Comparison of ENCODE assay signal across 19 cellular contexts in genomic region chr2:85012855-85013254, GRCh38. TPM values are rescaled to one million over a fixed set of nuclear protein-coding genes. Genes with fewer than 3 reads are reported as not detected.
DNase-seq lines count a peak whose midpoint lies in the region; ATAC-seq and FAIRE-seq lines count a peak whose summit lies in the region.
"Had no signal": no experiment of that assay in that cellular context is flagged by ENCODE, and none has a peak within 500 bp of the region (broad histone marks: within the 10 kb centered on the region; RNA-seq: fewer than 3 reads in every experiment).

No MANE protein-coding gene starts in this region.

- no peaks in the 10 kb centered on the region for H3K27me3 Mint-ChIP-seq in activated naive CD4-positive, alpha-beta T cell treated with anti-CD3 and anti-CD28 coated beads for 36 hours (ENCODE audit: low read depth)
- H3K27me3 Mint-ChIP-seq in activated naive CD8-positive, alpha-beta T cell treated with anti-CD3 and anti-CD28 coated beads, Interleukin-2, amount 50 U/mL, for 24 hours = no peaks in the 10 kb centered on the region
- H3K27me3 Mint-ChIP-seq: activated naive CD8-positive, alpha-beta T cell treated with anti-CD3 and anti-CD28 coated beads, Interleukin-2, amount 10 ng/mL, durations not matched to agents 7 days and 5 days had no signal

- no peak overlapping the region for H2BK12ac ChIP-seq in neuronal stem cell (ENCODE audit: low read length)

- DNase-seq in activated naive CD4-positive, alpha-beta T cell treated with anti-CD3 and anti-CD28 coated beads for 36 hours = no peak
- DNase-seq in activated naive CD4-positive, alpha-beta T cell treated with anti-CD3 and anti-CD28 coated beads, Interleukin-2, amount 50 U/mL, for 16 hours = no peak
- no peak for DNase-seq in Karpas-422
- no peak for DNase-seq in activated naive CD8-positive, alpha-beta T cell treated with anti-CD3 and anti-CD28 coated beads, Interleukin-2, amount 50 U/mL, for 24 hours
- DNase-seq in stimulated activated effector memory CD8-positive, alpha-beta T cell treated with anti-CD3 and anti-CD28 coated beads, Interleukin-12 subunit alpha, Interleukin-12 subunit beta, amount 100 ng/mL, for 72 hours (ENCODE audit: low spot score in 2 of 2) = no peak
- DNase-seq in cerebellar nuclear complex (lab: John Stamatoyannopoulos, UW) = no peak
- no peak for DNase-seq in neuronal stem cell (ENCODE audit: low spot score)
- no peak for DNase-seq in small intestine
- DNase-seq: activated naive CD8-positive, alpha-beta T cell treated with anti-CD3 and anti-CD28 coated beads, Interleukin-2, amount 10 ng/mL, durations not matched to agents 7 days and 5 days; central memory CD4-positive, alpha-beta T cell; DMS153; foreskin keratinocyte; left lung; NCI-H146; NCI-H446; spleen; stimulated activated naive CD4-positive, alpha-beta T cell treated with Interleukin-2 at 50 U/mL for 16 hours had no signal

- peaks cover 8% of the 10 kb centered on the region for H3K9me3 Mint-ChIP-seq in activated naive CD4-positive, alpha-beta T cell treated with anti-CD3 and anti-CD28 coated beads for 36 hours
- H3K9me3 Mint-ChIP-seq in activated naive CD8-positive, alpha-beta T cell treated with anti-CD3 and anti-CD28 coated beads, Interleukin-2, amount 50 U/mL, for 24 hours = peaks cover 5% of the 10 kb centered on the region
- no peaks in the 10 kb centered on the region for H3K9me3 Mint-ChIP-seq in stimulated activated effector memory CD8-positive, alpha-beta T cell treated with anti-CD3 and anti-CD28 coated beads, Interleukin-12 subunit alpha, Interleukin-12 subunit beta, amount 100 ng/mL, for 72 hours
- H3K9me3 Mint-ChIP-seq: activated naive CD8-positive, alpha-beta T cell treated with anti-CD3 and anti-CD28 coated beads, Interleukin-2, amount 10 ng/mL, durations not matched to agents 7 days and 5 days had no signal

- H2AFZ ChIP-seq in Karpas-422 (ENCODE audit: low read length) = no peak overlapping the region
- H2AFZ ChIP-seq in neuronal stem cell (ENCODE audit: low read length) = no peak overlapping the region

- no peak overlapping the region for H2AK5ac ChIP-seq in neuronal stem cell (ENCODE audit: low read depth, low read length)

- no peak overlapping the region for H3K23ac ChIP-seq in neuronal stem cell (ENCODE audit: low read depth, low read length, poor library complexity)

- no peak overlapping the region for H3K4me3 Mint-ChIP-seq in activated naive CD4-positive, alpha-beta T cell treated with anti-CD3 and anti-CD28 coated beads for 36 hours
- no peak overlapping the region for H3K4me3 Mint-ChIP-seq in activated naive CD8-positive, alpha-beta T cell treated with anti-CD3 and anti-CD28 coated beads, Interleukin-2, amount 50 U/mL, for 24 hours
- no peak overlapping the region for H3K4me3 Mint-ChIP-seq in stimulated activated effector memory CD8-positive, alpha-beta T cell treated with anti-CD3 and anti-CD28 coated beads, Interleukin-12 subunit alpha, Interleukin-12 subunit beta, amount 100 ng/mL, for 72 hours

- peaks cover 22% of the 10 kb centered on the region for H3K36me3 Mint-ChIP-seq in activated naive CD4-positive, alpha-beta T cell treated with anti-CD3 and anti-CD28 coated beads for 36 hours (ENCODE audit: low read depth)
- H3K36me3 Mint-ChIP-seq in activated naive CD8-positive, alpha-beta T cell treated with anti-CD3 and anti-CD28 coated beads, Interleukin-2, amount 50 U/mL, for 24 hours (ENCODE audit: low read depth) = peaks cover 28% of the 10 kb centered on the region
- peaks cover 51% of the 10 kb centered on the region for H3K36me3 Mint-ChIP-seq in stimulated activated effector memory CD8-positive, alpha-beta T cell treated with anti-CD3 and anti-CD28 coated beads, Interleukin-12 subunit alpha, Interleukin-12 subunit beta, amount 100 ng/mL, for 72 hours

- H3K4me1 ChIP-seq in Karpas-422 (ENCODE audit: low read length) = peaks cover 84% of the 10 kb centered on the region
- H3K4me1 ChIP-seq in neuronal stem cell (ENCODE audit: control insufficient read depth in 2 of 2, insufficient read depth in 1 of 2, low read depth in 1 of 2, low read length in 2 of 2) = peaks cover 1 to 7% of the 10 kb centered on the region in 2 donors
- peaks cover 0 to 5% of the 10 kb centered on the region in 2 donors for H3K4me1 ChIP-seq in small intestine (ENCODE audit: control insufficient read depth in 2 of 2, insufficient read depth in 1 of 2, low read depth in 1 of 2, low read length in 1 of 2)
- H3K4me1 ChIP-seq: prostate gland had no signal

- ATAC-seq in activated naive CD8-positive, alpha-beta T cell treated with anti-CD3 and anti-CD28 coated beads, Interleukin-2, amount 50 U/mL, for 24 hours = no peak
- ATAC-seq in stimulated activated effector memory CD8-positive, alpha-beta T cell treated with anti-CD3 and anti-CD28 coated beads, Interleukin-12 subunit alpha, Interleukin-12 subunit beta, amount 100 ng/mL, for 72 hours = no peak
- ATAC-seq: foreskin keratinocyte, left lung had no signal

- no peak for FAIRE-seq in small intestine (lab: Jason Lieb, UNC)
- FAIRE-seq: urothelium cell line had no signal

- CTCF ChIA-PET in activated naive CD4-positive, alpha-beta T cell treated with anti-CD3 and anti-CD28 coated beads for 36 hours (lab: Charles Lee) = interaction anchor here (0.6 to 7.7 kb wide), 8 partner anchors 10 to 308 kb away, joined by 3 to 90 read pairs (median 9); no protein-coding TSS in a partner anchor

- intact Hi-C loops in activated naive CD4-positive, alpha-beta T cell treated with anti-CD3 and anti-CD28 coated beads for 36 hours (cut with micrococcal nuclease) = loop anchor here (1.0 kb wide), 3 partner anchors 41 to 75 kb away; no protein-coding TSS in a partner anchor

- H4K8ac ChIP-seq in neuronal stem cell (ENCODE audit: low read depth, low read length) = no peak overlapping the region

- no CpG with 5 or more reads among the region's 1 CpG for WGBS in neuronal stem cell (ENCODE audit: extremely low coverage in 2 of 2, insufficient read length in 2 of 2, insufficient replicate concordance in 1 of 2), 2 donors
- WGBS in small intestine, 3 donors = 86 to 95% (median 91%) methylated on average over 1 of the region's 1 CpG

- no peak overlapping the region for H2BK120ac ChIP-seq in neuronal stem cell (ENCODE audit: low read depth, low read length)

- H3K4me1 Mint-ChIP-seq in activated naive CD4-positive, alpha-beta T cell treated with anti-CD3 and anti-CD28 coated beads for 36 hours (ENCODE audit: low read depth) = peaks cover 89% of the 10 kb centered on the region
- peaks cover 92% of the 10 kb centered on the region for H3K4me1 Mint-ChIP-seq in activated naive CD8-positive, alpha-beta T cell treated with anti-CD3 and anti-CD28 coated beads, Interleukin-2, amount 50 U/mL, for 24 hours
- peaks cover 77% of the 10 kb centered on the region for H3K4me1 Mint-ChIP-seq in stimulated activated effector memory CD8-positive, alpha-beta T cell treated with anti-CD3 and anti-CD28 coated beads, Interleukin-12 subunit alpha, Interleukin-12 subunit beta, amount 100 ng/mL, for 72 hours

- H3K4me3 ChIP-seq in Karpas-422 (ENCODE audit: low read length) (no peak overlapping the region), neuronal stem cell (ENCODE audit: low read length in 2 of 2) (no peak overlapping the region), small intestine (ENCODE audit: low read depth in 1 of 2, low read length in 2 of 2) (no peak overlapping the region)
- H3K4me3 ChIP-seq: left lung, prostate gland, spleen had no signal

- peak overlapping the region; percentile 33; the same call in 1 of the 2 replicates for H3K27ac ChIP-seq in Karpas-422 (ENCODE audit: low read length)
- H3K27ac ChIP-seq in neuronal stem cell (replicated peaks; ENCODE audit: low read length) = no peak overlapping the region
- no peak overlapping the region for H3K27ac ChIP-seq in small intestine (ENCODE audit: low read depth in 1 of 2, low read length in 1 of 2)
- H3K27ac ChIP-seq: foreskin keratinocyte, prostate gland had no signal

- H3K36me3 ChIP-seq in Karpas-422 (ENCODE audit: insufficient read depth, low read length) = peaks cover 2% of the 10 kb centered on the region; the same call in 1 of the 2 replicates
- peaks cover 3 to 30% of the 10 kb centered on the region in 2 donors for H3K36me3 ChIP-seq in neuronal stem cell (replicated peaks in 1 of 2; ENCODE audit: control insufficient read depth in 2 of 2, insufficient read depth in 2 of 2, low read length in 2 of 2)
- no peaks in the 10 kb centered on the region for H3K36me3 ChIP-seq in small intestine (ENCODE audit: control insufficient read depth in 2 of 2, insufficient read depth in 2 of 2, low read length in 2 of 2)
- H3K36me3 ChIP-seq: prostate gland had no signal

- H3K9me3 ChIP-seq in Karpas-422 (ENCODE audit: low read length) (no peaks in the 10 kb centered on the region), neuronal stem cell (replicated peaks in 1 of 2; ENCODE audit: control insufficient read depth in 2 of 2, insufficient read depth in 1 of 2, low read depth in 1 of 2, low read length in 2 of 2) (peaks cover 1 to 6% of the 10 kb centered on the region in 2 donors), small intestine (ENCODE audit: control insufficient read depth, low read depth) (no peaks in the 10 kb centered on the region)
- H3K9me3 ChIP-seq: left lung, prostate gland, spleen had no signal

- H3K27me3 ChIP-seq in Karpas-422 (ENCODE audit: low read length) = no peaks in the 10 kb centered on the region
- H3K27me3 ChIP-seq in neuronal stem cell (ENCODE audit: control insufficient read depth in 3 of 3, insufficient read depth in 3 of 3, low read depth in 1 of 3, low read length in 3 of 3) = no peaks in the 10 kb centered on the region
- H3K27me3 ChIP-seq in small intestine (ENCODE audit: control insufficient read depth in 2 of 2, insufficient read depth in 2 of 2, low read length in 2 of 2) = no peaks in the 10 kb centered on the region
- H3K27me3 ChIP-seq: foreskin keratinocyte, left lung, spleen had no signal

- no peak overlapping the region for H4K91ac ChIP-seq in neuronal stem cell (ENCODE audit: low read depth, low read length, poor library complexity)

- H3K14ac ChIP-seq in neuronal stem cell (ENCODE audit: low read length) = no peak overlapping the region

- no peak overlapping the region for H3K4me2 ChIP-seq in Karpas-422 (ENCODE audit: low read depth, low read length, poor library complexity, severe bottlenecking)
- no peak overlapping the region for H3K4me2 ChIP-seq in neuronal stem cell (ENCODE audit: insufficient read depth, low read length, poor library complexity, severe bottlenecking)

- H3K9ac ChIP-seq in Karpas-422 (ENCODE audit: low read length) = no peak overlapping the region
- no peak overlapping the region for H3K9ac ChIP-seq in neuronal stem cell (ENCODE audit: low read depth, low read length, poor library complexity)

- H4K20me1 ChIP-seq in Karpas-422 (ENCODE audit: insufficient read depth, low read depth, low read length) = peaks cover 32% of the 10 kb centered on the region

- no peak overlapping the region for H2BK5ac ChIP-seq in neuronal stem cell (ENCODE audit: low read length)

- H3K27ac Mint-ChIP-seq in activated naive CD4-positive, alpha-beta T cell treated with anti-CD3 and anti-CD28 coated beads for 36 hours = peak overlapping the region; percentile 89
- peak overlapping the region; percentile 29 for H3K27ac Mint-ChIP-seq in activated naive CD8-positive, alpha-beta T cell treated with anti-CD3 and anti-CD28 coated beads, Interleukin-2, amount 50 U/mL, for 24 hours
- peak overlapping the region; percentile 46 for H3K27ac Mint-ChIP-seq in stimulated activated effector memory CD8-positive, alpha-beta T cell treated with anti-CD3 and anti-CD28 coated beads, Interleukin-12 subunit alpha, Interleukin-12 subunit beta, amount 100 ng/mL, for 72 hours

- H3K18ac ChIP-seq in neuronal stem cell (ENCODE audit: low read length) = no peak overlapping the region

- no peaks in the 10 kb centered on the region for H3K9me2 ChIP-seq in Karpas-422 (replicated peaks; ENCODE audit: insufficient read depth, low read length)

- no peak overlapping the region for H2BK15ac ChIP-seq in neuronal stem cell (ENCODE audit: low read length)

- peaks cover 4% of the 10 kb centered on the region for H3K79me1 ChIP-seq in neuronal stem cell (ENCODE audit: low read depth, low read length)

- H3K4ac ChIP-seq in neuronal stem cell (ENCODE audit: low read length) = no peak overlapping the region

- peaks cover 98% of the 10 kb centered on the region for H3K79me2 ChIP-seq in Karpas-422 (ENCODE audit: low read length)

RNA-seq across cellular contexts. Expression of gene KCMF1, which starts 41.9 kb away (rescaled TPM):
- total RNA-seq in activated naive CD4-positive, alpha-beta T cell treated with anti-CD3 and anti-CD28 coated beads for 36 hours = 100 to 1,000 TPM; 105 to 109 TPM
- 80.7 and 104 TPM in 2 replicates for total RNA-seq in Karpas-422 (2014; rRNA removed; shearing (Covaris generic); ENCODE audit: low replicate concordance)
- 41.2 TPM for polyA plus RNA-seq in neuronal stem cell (2013, experiment 1 of 2)
- polyA plus RNA-seq in neuronal stem cell (2013, experiment 2 of 2) = 37.1 TPM
- 10 to 100 TPM; 31.9 to 58.9 (median 51.7) TPM for polyA plus RNA-seq in small intestine

Comparison
In these comparisons a context has a peak if more than half of its experiments do, and no peak if none do; other contexts are left out.
1. H3K27ac Mint-ChIP-seq: peak in every context shown above with its lines; median percentile 89 in activated naive CD4-positive, alpha-beta T cell treated with anti-CD3 and anti-CD28 coated beads for 36 hours; 46 in stimulated activated effector memory CD8-positive, alpha-beta T cell treated with anti-CD3 and anti-CD28 coated beads, Interleukin-12 subunit alpha, Interleukin-12 subunit beta, amount 100 ng/mL, for 72 hours; 29 in activated naive CD8-positive, alpha-beta T cell treated with anti-CD3 and anti-CD28 coated beads, Interleukin-2, amount 50 U/mL, for 24 hours.